In genomic region chrX:51420610-51421009, GRCh38 we compare ENCODE assay signal across 8 cellular contexts.
DNase-seq lines count a peak whose midpoint lies in the region; ATAC-seq and TF ChIP-seq lines count a peak whose summit lies in the region.

No MANE protein-coding gene starts in this region.

- no peak overlapping the region for H3K4me3 ChIP-seq in right atrium auricular region
- H3K4me3 ChIP-seq in right cardiac atrium (ENCODE audit: low read length): no peak overlapping the region

- H3K27me3 Mint-ChIP-seq in activated CD4-positive, alpha-beta T cell treated with anti-CD3 and anti-CD28 coated beads, Interleukin-2, amount 10 ng/mL, durations not matched to agents 7 days and 5 days: no peaks in the 10 kb centered on the region

- H3K4me1 ChIP-seq in right atrium auricular region: no peaks in the 10 kb centered on the region
- no peaks in the 10 kb centered on the region for H3K4me1 ChIP-seq in right cardiac atrium (ENCODE audit: control insufficient read depth, insufficient read depth, low read length)

- peaks cover 2% of the 10 kb centered on the region for H3K4me1 Mint-ChIP-seq in activated CD4-positive, alpha-beta T cell treated with anti-CD3 and anti-CD28 coated beads, Interleukin-2, amount 10 ng/mL, durations not matched to agents 7 days and 5 days

- H3K9me3 ChIP-seq in right atrium auricular region (no peaks in the 10 kb centered on the region), right cardiac atrium (ENCODE audit: control insufficient read depth, low read length) (no peaks in the 10 kb centered on the region)

- intact Hi-C loops in right cardiac atrium (cut with DNase I): no loop called here

- no peaks in the 10 kb centered on the region for H3K9me3 Mint-ChIP-seq in activated CD4-positive, alpha-beta T cell treated with anti-CD3 and anti-CD28 coated beads, Interleukin-2, amount 10 ng/mL, durations not matched to agents 7 days and 5 days

- no peaks in the 10 kb centered on the region for H3K36me3 Mint-ChIP-seq in activated CD4-positive, alpha-beta T cell treated with anti-CD3 and anti-CD28 coated beads, Interleukin-2, amount 10 ng/mL, durations not matched to agents 7 days and 5 days (ENCODE audit: low read depth)

- ATAC-seq in right cardiac atrium (no peak), HG03097 (IDR thresholded peaks at IDR 0.05; ENCODE audit: low FRiP score, unreplicated experiment) (no peak)

- TF ChIP-seq CTCF in right atrium auricular region (IDR thresholded peaks at IDR 0.05): peak; percentile 80 to 84

- CTCF ChIA-PET in activated CD4-positive, alpha-beta T cell treated with anti-CD3 and anti-CD28 coated beads, Interleukin-2, amount 10 ng/mL, durations not matched to agents 7 days and 5 days (lab: Charles Lee): interaction anchor here (0.6 to 1.2 kb wide), 4 partner anchors 8 to 84 kb away, joined by 3 to 4 read pairs (median 3); no protein-coding TSS in a partner anchor

- no peak overlapping the region for H3K27ac ChIP-seq in right atrium auricular region
- no peak overlapping the region for H3K27ac ChIP-seq in right cardiac atrium (ENCODE audit: low read length)

- POLR2A ChIA-PET in activated CD4-positive, alpha-beta T cell treated with anti-CD3 and anti-CD28 coated beads, Interleukin-2, amount 10 ng/mL, durations not matched to agents 7 days and 5 days (lab: Charles Lee): no interaction called here

- H3K27me3 ChIP-seq in right atrium auricular region (no peaks in the 10 kb centered on the region), right cardiac atrium (ENCODE audit: control insufficient read depth, insufficient read depth) (no peaks in the 10 kb centered on the region)

- TF ChIP-seq EP300 in Ishikawa (IDR thresholded peaks at IDR 0.05; ENCODE audit: borderline replicate concordance): no peak

- no peak overlapping the region for H3K4me3 Mint-ChIP-seq in activated CD4-positive, alpha-beta T cell treated with anti-CD3 and anti-CD28 coated beads, Interleukin-2, amount 10 ng/mL, durations not matched to agents 7 days and 5 days

- DNase-seq in right atrium auricular region (ENCODE audit: low spot score) (no peak), right cardiac atrium (no peak), germinal center (ENCODE audit: low spot score) (peak; percentile 10), NCI-H774 (lab: John Stamatoyannopoulos, UW) (no peak)
- DNase-seq in activated CD4-positive, alpha-beta T cell treated with anti-CD3 and anti-CD28 coated beads, Interleukin-2, amount 10 ng/mL, durations not matched to agents 7 days and 5 days: peak; percentile 53
- DNase-seq in stimulated activated CD8-positive, alpha-beta memory T cell treated with anti-CD3 and anti-CD28 coated beads, Interleukin-12 subunit alpha, Interleukin-12 subunit beta, amount 100 ng/mL, for 1 hour (ENCODE audit: low read depth): peak; percentile 5

- no peak overlapping the region for H3K27ac Mint-ChIP-seq in activated CD4-positive, alpha-beta T cell treated with anti-CD3 and anti-CD28 coated beads, Interleukin-2, amount 10 ng/mL, durations not matched to agents 7 days and 5 days

- peak; percentile 28; the same call in 1 of the 2 replicates for TF ChIP-seq RAD21 in Ishikawa (IDR thresholded peaks at IDR 0.05; ENCODE audit: low read depth)

- no peaks in the 10 kb centered on the region for H3K36me3 ChIP-seq in right atrium auricular region

- WGBS in right cardiac atrium: 4% methylated on average over 5 of the region's 5 CpGs

TF ChIP-seq in Ishikawa, 13 proteins besides CTCF, POLR2A, EP300 and RAD21:
- TF ChIP-seq CREB1 (IDR thresholded peaks at IDR 0.05; ENCODE audit: low read depth) (no peak), FOXM1 (IDR thresholded peaks at IDR 0.05; ENCODE audit: borderline replicate concordance, low read depth) (no peak), ZBTB7A (IDR thresholded peaks at IDR 0.05; ENCODE audit: low read depth) (no peak), YY1 (IDR thresholded peaks at IDR 0.05; ENCODE audit: low read depth) (no peak), REST (IDR thresholded peaks at IDR 0.05; ENCODE audit: low read depth) (no peak), CEBPB (IDR thresholded peaks at IDR 0.05) (no peak), EGR1 (IDR thresholded peaks at IDR 0.05) (no peak), TCF12 (IDR thresholded peaks at IDR 0.05; ENCODE audit: low read depth) (no peak), TAF1 (IDR thresholded peaks at IDR 0.05; ENCODE audit: low read depth) (no peak), USF1 (IDR thresholded peaks at IDR 0.05) (no peak), NFIC (IDR thresholded peaks at IDR 0.05) (no peak), TEAD4 (IDR thresholded peaks at IDR 0.05) (no peak)
- TF ChIP-seq, protein P1, sequence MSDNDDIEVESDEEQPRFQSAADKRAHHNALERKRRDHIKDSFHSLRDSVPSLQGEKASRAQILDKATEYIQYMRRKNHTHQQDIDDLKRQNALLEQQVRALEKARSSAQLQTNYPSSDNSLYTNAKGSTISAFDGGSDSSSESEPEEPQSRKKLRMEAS (IDR thresholded peaks at IDR 0.05): no peak

Comparison
In these comparisons a context has a peak if more than half of its experiments do, and no peak if none do; other contexts are left out.
1. DNase-seq: peak in activated CD4-positive, alpha-beta T cell treated with anti-CD3 and anti-CD28 coated beads, Interleukin-2, amount 10 ng/mL, durations not matched to agents 7 days and 5 days (single experiment), germinal center (single experiment) and stimulated activated CD8-positive, alpha-beta memory T cell treated with anti-CD3 and anti-CD28 coated beads, Interleukin-12 subunit alpha, Interleukin-12 subunit beta, amount 100 ng/mL, for 1 hour (single experiment); none in right atrium auricular region (single experiment), right cardiac atrium (0 of 3) and NCI-H774 (single experiment).